1 cellular context compared by ENCODE assay signal in genomic region chr6:33744001-33744848, GRCh38.
TF ChIP-seq lines count a peak whose summit lies in the region.

No MANE protein-coding gene starts in this region.

TF ChIP-seq in HEK293, 187 proteins besides CTCF, POLR2A, EP300 and RAD21 (continued from another document and continues in another):
- TF ChIP-seq REST (tag by site-specific recombination; IDR thresholded peaks at IDR 0.05) (no peak), ZFP69B (tag by site-specific recombination; IDR thresholded peaks at IDR 0.05) (no peak), ZNF621 (tag by site-specific recombination; IDR thresholded peaks at IDR 0.05) (no peak), ZNF530 (tag by site-specific recombination; IDR thresholded peaks at IDR 0.05; ENCODE audit: low read depth) (no peak), ZNF600 (tag by site-specific recombination; IDR thresholded peaks at IDR 0.05) (peak; percentile 96), ZSCAN4 (tag by site-specific recombination; IDR thresholded peaks at IDR 0.05) (peak; percentile 92), ELK4 (IDR thresholded peaks at IDR 0.05; ENCODE audit: borderline replicate concordance, low read depth, low read length) (no peak), ZIC2 (tag by site-specific recombination; IDR thresholded peaks at IDR 0.05) (no peak), ZNF391 (tag by site-specific recombination; IDR thresholded peaks at IDR 0.05; ENCODE audit: borderline replicate concordance, low read depth) (peak; percentile 83; the same call in 1 of the 2 replicates), ZNF221 (tag by site-specific recombination; IDR thresholded peaks at IDR 0.05; ENCODE audit: borderline replicate concordance) (0 out of 2 replicates have a peak, but pooled peaks have one; percentile 56), ZNF704 (tag by site-specific recombination; IDR thresholded peaks at IDR 0.05) (no peak), ZFP3 (tag by site-specific recombination; IDR thresholded peaks at IDR 0.05; ENCODE audit: low read depth) (no peak), KLF16 (tag by site-specific recombination; IDR thresholded peaks at IDR 0.05) (no peak), ZNF148 (tag by site-specific recombination; IDR thresholded peaks at IDR 0.05; ENCODE audit: borderline replicate concordance) (no peak), ZNF514 (tag by site-specific recombination; IDR thresholded peaks at IDR 0.05) (no peak), ZNF548 (tag by site-specific recombination; IDR thresholded peaks at IDR 0.05) (no peak), ZNF26 (tag by site-specific recombination; IDR thresholded peaks at IDR 0.05) (no peak), TCF7L2 (IDR thresholded peaks at IDR 0.05; ENCODE audit: borderline replicate concordance, low read depth, low read length) (no peak), ZBTB26 (tag by site-specific recombination; optimal IDR thresholded peaks at IDR 0.05) (no peak), MZF1 (tag by site-specific recombination; IDR thresholded peaks at IDR 0.05; ENCODE audit: borderline replicate concordance) (0 out of 2 replicates have a peak, but pooled peaks have one; percentile 58), SCRT2 (tag by site-specific recombination; IDR thresholded peaks at IDR 0.05) (peak; percentile 98), MYNN (tag by site-specific recombination; IDR thresholded peaks at IDR 0.05; ENCODE audit: borderline replicate concordance) (no peak), ZNF169 (tag by site-specific recombination; IDR thresholded peaks at IDR 0.05) (0 out of 2 replicates have a peak, but pooled peaks have one; percentile 36), ZNF777 (tag by site-specific recombination; IDR thresholded peaks at IDR 0.05; ENCODE audit: borderline replicate concordance) (peak; percentile 55), ZNF157 (tag by site-specific recombination; IDR thresholded peaks at IDR 0.05) (no peak), ZNF670 (tag by site-specific recombination; IDR thresholded peaks at IDR 0.05; ENCODE audit: low read depth) (no peak), ZNF23 (tag by site-specific recombination; IDR thresholded peaks at IDR 0.05; ENCODE audit: borderline replicate concordance) (no peak), ZBTB10 (tag by site-specific recombination; IDR thresholded peaks at IDR 0.05) (peak; percentile 83), ZNF701 (tag by site-specific recombination; IDR thresholded peaks at IDR 0.05) (no peak), ZNF423 (tag by site-specific recombination; IDR thresholded peaks at IDR 0.05) (no peak), SALL2 (tag by site-specific recombination; IDR thresholded peaks at IDR 0.05; ENCODE audit: borderline replicate concordance) (no peak), ZNF791 (tag by site-specific recombination; IDR thresholded peaks at IDR 0.05) (no peak), KLF7 (tag by site-specific recombination; IDR thresholded peaks at IDR 0.05; ENCODE audit: borderline replicate concordance) (no peak), ZNF544 (tag by site-specific recombination; IDR thresholded peaks at IDR 0.05) (no peak), BCL11B (tag by site-specific recombination; IDR thresholded peaks at IDR 0.05; ENCODE audit: low read depth) (0 out of 2 replicates have a peak, but pooled peaks have one; percentile 31), ZBTB48 (tag by site-specific recombination; IDR thresholded peaks at IDR 0.05) (peak; percentile 65; the same call in 1 of the 2 replicates), PBX3 (CRISPR knock-in tag; IDR thresholded peaks at IDR 0.05) (no peak), ZNF792 (tag by site-specific recombination; IDR thresholded peaks at IDR 0.05) (no peak), ZNF585B (tag by site-specific recombination; IDR thresholded peaks at IDR 0.05) (no peak), ZNF529 (tag by site-specific recombination; IDR thresholded peaks at IDR 0.05; ENCODE audit: insufficient replicate concordance) (no peak), REPIN1 (tag by site-specific recombination; IDR thresholded peaks at IDR 0.05; ENCODE audit: low read depth) (0 out of 2 replicates have a peak, but pooled peaks have one; percentile 31), ZNF488 (tag by site-specific recombination; IDR thresholded peaks at IDR 0.05) (no peak), ZBTB20 (tag by site-specific recombination; IDR thresholded peaks at IDR 0.05) (peak; percentile 37; the same call in 1 of the 2 replicates), ZNF404 (tag by site-specific recombination; IDR thresholded peaks at IDR 0.05) (no peak), ZFP41 (tag by site-specific recombination; IDR thresholded peaks at IDR 0.05; ENCODE audit: borderline replicate concordance) (no peak), ZNF558 (tag by site-specific recombination; IDR thresholded peaks at IDR 0.05) (no peak)
